ENCODE assay signal across 1 cellular context in the genomic region with DNA sequence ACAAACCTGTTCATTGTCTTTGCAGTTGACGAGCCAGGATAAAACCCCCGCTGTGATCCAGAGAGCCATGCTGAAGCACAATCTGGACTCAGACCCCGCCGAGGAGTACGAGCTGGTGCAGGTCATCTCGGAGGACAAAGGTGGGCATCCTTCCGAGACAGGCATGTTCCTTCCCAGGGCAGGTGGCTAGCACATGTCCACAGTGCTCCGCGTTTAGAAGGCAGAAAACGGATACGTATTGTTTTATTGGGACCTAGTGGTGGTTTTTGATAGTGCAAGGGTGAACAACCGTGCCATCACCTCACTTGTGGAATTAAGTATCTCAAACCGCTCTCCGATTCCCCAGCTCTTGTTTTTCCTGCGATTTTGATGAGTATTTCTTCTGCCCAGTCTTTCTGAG.
TF ChIP-seq lines count a peak whose summit lies in the region.

No MANE protein-coding gene starts in this region.

TF ChIP-seq in SK-N-SH, 30 proteins besides CTCF, POLR2A, EP300 and RAD21 (continued from another document):
- TF ChIP-seq, protein P1, sequence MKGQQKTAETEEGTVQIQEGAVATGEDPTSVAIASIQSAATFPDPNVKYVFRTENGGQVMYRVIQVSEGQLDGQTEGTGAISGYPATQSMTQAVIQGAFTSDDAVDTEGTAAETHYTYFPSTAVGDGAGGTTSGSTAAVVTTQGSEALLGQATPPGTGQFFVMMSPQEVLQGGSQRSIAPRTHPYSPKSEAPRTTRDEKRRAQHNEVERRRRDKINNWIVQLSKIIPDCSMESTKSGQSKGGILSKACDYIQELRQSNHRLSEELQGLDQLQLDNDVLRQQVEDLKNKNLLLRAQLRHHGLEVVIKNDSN (IDR thresholded peaks at IDR 0.05; ENCODE audit: borderline replicate concordance, low read depth) = no peak
